ENCODE assay signal across 15 cellular contexts in genomic region chrX:9928083-9928482, GRCh38. TPM values are rescaled to one million over a fixed set of nuclear protein-coding genes. Genes with fewer than 3 reads are reported as not detected.
DNase-seq lines count a peak whose midpoint lies in the region; ATAC-seq and TF ChIP-seq lines count a peak whose summit lies in the region.
"Had no signal": no experiment of that assay in that cellular context is flagged by ENCODE, and none has a peak within 500 bp of the region (broad histone marks: within the 10 kb centered on the region; RNA-seq: fewer than 3 reads in every experiment).

No MANE protein-coding gene starts in this region.

- DNase-seq in ELF-1 (ENCODE audit: low read depth, low spot score) (peak; percentile 94), NCI-H2081 treated with DMSO at 0.1 percent for 48 hours (lab: John Stamatoyannopoulos, UW) (peak; percentile 9), astrocyte of the hippocampus (ENCODE audit: low read depth, low spot score) (peak; percentile 67), midbrain (lab: John Stamatoyannopoulos, UW) (peak; percentile 50), NOMO-1 (lab: John Stamatoyannopoulos, UW; ENCODE audit: unreplicated experiment in 2 of 2) (no peak), left lobe of liver (ENCODE audit: low spot score) (no peak)
- DNase-seq: activated CD8-positive, alpha-beta memory T cell treated with anti-CD3 and anti-CD28 coated beads for 24 hours; activated naive CD4-positive, alpha-beta T cell; colonic mucosa; left ventricle myocardium inferior; MM.1S; OCI-M1; T-helper 2 cell had no signal

- ATAC-seq in SK-N-SH treated with all-trans-retinoic acid at 6 μM for 48 hours (no peak), HG02571 (IDR thresholded peaks at IDR 0.05; ENCODE audit: unreplicated experiment) (no peak), left lobe of liver (no peak)

TF ChIP-seq in SK-N-SH treated with all-trans-retinoic acid at 6 μM for 48 hours, 23 proteins besides CTCF, POLR2A, EP300 and RAD21:
- TF ChIP-seq ARNTL (CRISPR knock-in tag; IDR thresholded peaks at IDR 0.05; ENCODE audit: borderline replicate concordance, low read depth) (no peak), RARB (CRISPR knock-in tag; IDR thresholded peaks at IDR 0.05) (no peak), ZFP30 (CRISPR knock-in tag; IDR thresholded peaks at IDR 0.05) (no peak), POU6F1 (CRISPR knock-in tag; IDR thresholded peaks at IDR 0.05; ENCODE audit: borderline replicate concordance, low read depth) (no peak), ESRRG (CRISPR knock-in tag; IDR thresholded peaks at IDR 0.05) (no peak), PATZ1 (CRISPR knock-in tag; IDR thresholded peaks at IDR 0.05; ENCODE audit: borderline replicate concordance) (no peak), ZNF565 (CRISPR knock-in tag; conservative IDR thresholded peaks at IDR 0.05; ENCODE audit: low read depth) (no peak), CREB5 (CRISPR knock-in tag; IDR thresholded peaks at IDR 0.05; ENCODE audit: low read depth) (no peak), ZNF8 (CRISPR knock-in tag; IDR thresholded peaks at IDR 0.05) (no peak), ZNF70 (CRISPR knock-in tag; IDR thresholded peaks at IDR 0.05) (no peak), PPARA (CRISPR knock-in tag; IDR thresholded peaks at IDR 0.05; ENCODE audit: borderline replicate concordance) (no peak), BACH2 (CRISPR knock-in tag; IDR thresholded peaks at IDR 0.05; ENCODE audit: borderline replicate concordance) (no peak), OSR1 (CRISPR knock-in tag; IDR thresholded peaks at IDR 0.05) (no peak), CSDC2 (CRISPR knock-in tag; IDR thresholded peaks at IDR 0.05) (no peak), ISL1 (CRISPR knock-in tag; IDR thresholded peaks at IDR 0.05) (no peak), ZC3H10 (CRISPR knock-in tag; IDR thresholded peaks at IDR 0.05) (no peak), TSHZ2 (CRISPR knock-in tag; IDR thresholded peaks at IDR 0.05) (no peak), CSRNP3 (CRISPR knock-in tag; IDR thresholded peaks at IDR 0.05) (no peak), TCF4 (CRISPR knock-in tag; IDR thresholded peaks at IDR 0.05; ENCODE audit: borderline replicate concordance) (no peak)

RNA-seq across cellular contexts. Expression of gene CLDN34, which starts 39.1 kb away (rescaled TPM):
- total RNA-seq in left lobe of liver = 0.30 TPM
- total RNA-seq: left ventricle myocardium inferior had no signal

Comparison
In these comparisons a context has a peak if more than half of its experiments do, and no peak if none do; other contexts are left out.
1. DNase-seq: peak in ELF-1 (single experiment), NCI-H2081 treated with DMSO at 0.1 percent for 48 hours (single experiment), astrocyte of the hippocampus (single experiment) and midbrain (single experiment); none in NOMO-1 (0 of 2) and left lobe of liver (single experiment).